Comparison of ENCODE assay signal across 8 cellular contexts in genomic region chr17:56478836-56479447, GRCh38.
A peak's percentile ranks its signal among the peaks of the same experiment; 100 is the strongest.
DNase-seq lines count a peak whose midpoint lies in the region; ATAC-seq and TF ChIP-seq lines count a peak whose summit lies in the region.

No MANE protein-coding gene starts in this region.

- no peak overlapping the region for H3K27ac ChIP-seq in left lung

- H3K4me3 ChIP-seq in WI38 (ENCODE audit: low read depth, low read length) (no peak overlapping the region), left lung (no peak overlapping the region)

- no peaks in the 10 kb centered on the region for H3K27me3 ChIP-seq in left lung

- peak; percentile 49 for ATAC-seq in left lung

- no peaks in the 10 kb centered on the region for H3K9me3 ChIP-seq in left lung

- no peaks in the 10 kb centered on the region for H3K4me1 ChIP-seq in left lung

- intact Hi-C loops in left lung (cut with DNase I) = no loop called here

- no peaks in the 10 kb centered on the region for H3K36me3 ChIP-seq in left lung

- TF ChIP-seq CTCF in WI38 (IDR thresholded peaks at IDR 0.05; ENCODE audit: low read depth, low read length) (0 out of 2 replicates have a peak, but pooled peaks have one; percentile 25), left lung (IDR thresholded peaks at IDR 0.05) (peak; percentile 34 to 38)

- DNase-seq in NCI-H526 (lab: John Stamatoyannopoulos, UW) (peak; percentile 6 to 10), NCI-H526 treated with DMSO at 0.1 percent for 48 hours (lab: John Stamatoyannopoulos, UW) (no peak), HS-27A (ENCODE audit: low read depth) (peak; percentile 57), left lung (no peak), hippocampal formation (lab: John Stamatoyannopoulos, UW) (no peak), NCI-H1105 (lab: John Stamatoyannopoulos, UW) (no peak)
- DNase-seq in activated effector memory CD4-positive, alpha-beta T cell treated with Interleukin-2 at 50 U/mL for 16 hours = no peak

Comparison
In these comparisons a context has a peak if more than half of its experiments do, and no peak if none do; other contexts are left out.
1. DNase-seq: peak in NCI-H526 (2 of 2) and HS-27A (single experiment); none in NCI-H526 treated with DMSO at 0.1 percent for 48 hours (single experiment), left lung (0 of 2), hippocampal formation (0 of 2), NCI-H1105 (single experiment) and activated effector memory CD4-positive, alpha-beta T cell treated with Interleukin-2 at 50 U/mL for 16 hours (single experiment).